19 cellular contexts compared by ENCODE assay signal in genomic region chr10:2284071-2284470, GRCh38.
"Had no signal": no experiment of that assay in that cellular context is flagged by ENCODE, and none has a peak within 500 bp of the region (broad histone marks: within the 10 kb centered on the region; RNA-seq: fewer than 3 reads in every experiment).

No MANE protein-coding gene starts in this region.

- ATAC-seq: gastroesophageal sphincter, left ventricle myocardium superior, sciatic nerve had no signal

- H3K9me3 ChIP-seq: esophagus muscularis mucosa, gastroesophageal sphincter had no signal

- FAIRE-seq: endometrium, keratinocyte, urothelium cell line had no signal

- H3K4me1 ChIP-seq: esophagus muscularis mucosa, gastroesophageal sphincter had no signal

- H3K27me3 ChIP-seq: esophagus muscularis mucosa had no signal

- DNase-seq: effector memory CD4-positive, alpha-beta T cell; glutamatergic neuron; immature natural killer cell; left ventricle myocardium superior; mesendoderm; naive B cell; stimulated activated CD4-positive, alpha-beta T cell treated with anti-CD3 and anti-CD28 coated beads, Interleukin-2, amount 100 ng/mL, for 24 hours; stimulated activated CD4-positive, alpha-beta T cell treated with anti-CD3 and anti-CD28 coated beads, Interleukin-4, amount 100 ng/mL, for 4 hours; stimulated activated naive CD4-positive, alpha-beta T cell treated with Interleukin-2 at 50 U/mL for 16 hours; trophoblast cell had no signal

- H3K27ac ChIP-seq: epithelial cell of prostate, esophagus muscularis mucosa, gastroesophageal sphincter, skin epidermis had no signal

- H3K36me3 ChIP-seq: esophagus muscularis mucosa, gastroesophageal sphincter had no signal

- H3K4me3 ChIP-seq: esophagus muscularis mucosa, gastroesophageal sphincter, lung, skin epidermis had no signal
